In genomic region chr3:36957072-36957471, GRCh38 we compare ENCODE assay signal across 1 cellular context.
TF ChIP-seq lines count a peak whose summit lies in the region.

No MANE protein-coding gene starts in this region.

TF ChIP-seq in H1, 55 proteins besides CTCF, POLR2A, EP300 and RAD21:
- no peak for TF ChIP-seq SIRT6 (IDR thresholded peaks at IDR 0.05; ENCODE audit: low read length)
- TF ChIP-seq HDAC6 (IDR thresholded peaks at IDR 0.05; ENCODE audit: low read depth, low read length) = no peak
- TF ChIP-seq CBX5 (IDR thresholded peaks at IDR 0.05; ENCODE audit: low read depth, low read length) = no peak
- no peak for TF ChIP-seq RNF2 (IDR thresholded peaks at IDR 0.05; ENCODE audit: borderline replicate concordance, low read depth, low read length, missing control alignments, poor library complexity, severe bottlenecking)
- no peak for TF ChIP-seq TCF12 (IDR thresholded peaks at IDR 0.05; ENCODE audit: low read depth, low read length)
- no peak for TF ChIP-seq CHD2 (IDR thresholded peaks at IDR 0.05; ENCODE audit: low read length)
